In genomic region chr6:136775548-136775947, GRCh38 we compare ENCODE assay signal across 19 cellular contexts. TPM values are rescaled to one million over a fixed set of nuclear protein-coding genes. Genes with fewer than 3 reads are reported as not detected.
DNase-seq lines count a peak whose midpoint lies in the region; ATAC-seq and TF ChIP-seq lines count a peak whose summit lies in the region.
"Had no signal": no experiment of that assay in that cellular context is flagged by ENCODE, and none has a peak within 500 bp of the region (broad histone marks: within the 10 kb centered on the region; RNA-seq: fewer than 3 reads in every experiment).

No MANE protein-coding gene starts in this region.

- 94% methylated on average over 2 of the region's 2 CpGs for WGBS in mesenchymal stem cell

- no peaks in the 10 kb centered on the region for H4K20me1 ChIP-seq in HCT116 (ENCODE audit: insufficient read depth)

- peaks cover 16 to 28% of the 10 kb centered on the region in 2 experiments for H3K4me1 ChIP-seq in HCT116 (ENCODE audit: control insufficient read depth in 1 of 2, insufficient read depth in 2 of 2, low read length in 2 of 2)
- no peaks in the 10 kb centered on the region for H3K4me1 ChIP-seq in mesenchymal stem cell (ENCODE audit: control insufficient read depth, insufficient read depth, low read depth, low read length)

- H4K8ac ChIP-seq in mesenchymal stem cell (ENCODE audit: low read length), result no peak overlapping the region

- H3K79me1 ChIP-seq in mesenchymal stem cell (replicated peaks; ENCODE audit: low read length, poor library complexity, severe bottlenecking), result peaks cover 37% of the 10 kb centered on the region

- ATAC-seq in HCT116, result no peak
- ATAC-seq in activated naive CD8-positive, alpha-beta T cell treated with anti-CD3 and anti-CD28 coated beads, Interleukin-2, amount 50 U/mL, for 24 hours, result no peak
- no peak for ATAC-seq in HG02970 (IDR thresholded peaks at IDR 0.05; ENCODE audit: low FRiP score, unreplicated experiment)
- ATAC-seq: activated CD8-positive, alpha-beta T cell treated with anti-CD3 and anti-CD28 coated beads, Interleukin-2, amount 10 ng/mL, durations not matched to agents 7 days and 5 days; PC-3 had no signal

- no peak overlapping the region for H3K23ac ChIP-seq in mesenchymal stem cell (ENCODE audit: low read length in 2 of 2)

- no peak overlapping the region for H4K91ac ChIP-seq in mesenchymal stem cell (ENCODE audit: low read length)

- H3K27me3 Mint-ChIP-seq in activated naive CD8-positive, alpha-beta T cell treated with anti-CD3 and anti-CD28 coated beads, Interleukin-2, amount 50 U/mL, for 24 hours, result no peaks in the 10 kb centered on the region
- H3K27me3 Mint-ChIP-seq in osteocyte (ENCODE audit: unreplicated experiment), result no peaks in the 10 kb centered on the region
- H3K27me3 Mint-ChIP-seq: dendritic cell treated with granulocyte-macrophage colony-stimulating factor and Interleukin-4, amounts not matched to agents 40 ng/mL and 50 ng/mL, for 4 days had no signal

- DNase-seq in BJ (ENCODE audit: low read depth), result peak; percentile 53
- DNase-seq in HCT116 (ENCODE audit: low read depth, low spot score), result no peak
- DNase-seq in astrocyte of the hippocampus (ENCODE audit: low read depth, low spot score), result peak; percentile 63
- peak; percentile 58 for DNase-seq in mesenchymal stem cell
- no peak for DNase-seq in hepatic stellate cell (ENCODE audit: low spot score)
- DNase-seq in activated naive CD8-positive, alpha-beta T cell treated with anti-CD3 and anti-CD28 coated beads, Interleukin-2, amount 50 U/mL, for 24 hours, result no peak
- DNase-seq in osteocyte (ENCODE audit: extremely low spot score, unreplicated experiment), result no peak
- DNase-seq: activated CD8-positive, alpha-beta T cell treated with anti-CD3 and anti-CD28 coated beads, Interleukin-2, amount 10 ng/mL, durations not matched to agents 7 days and 5 days; activated effector memory CD4-positive, alpha-beta T cell treated with Interleukin-2 at 50 U/mL for 16 hours; C1 segment of cervical spinal cord; KBM-7; NCI-H146; NCI-H446; stimulated activated CD4-positive, alpha-beta T cell treated with anti-CD3 and anti-CD28 coated beads, Interleukin-1b, Interleukin-23, amount 100 ng/mL, for 48 hours had no signal

- peaks cover 4% of the 10 kb centered on the region for H3K9me3 Mint-ChIP-seq in activated naive CD8-positive, alpha-beta T cell treated with anti-CD3 and anti-CD28 coated beads, Interleukin-2, amount 50 U/mL, for 24 hours
- H3K9me3 Mint-ChIP-seq in osteocyte (ENCODE audit: unreplicated experiment), result no peaks in the 10 kb centered on the region
- H3K9me3 Mint-ChIP-seq: dendritic cell treated with granulocyte-macrophage colony-stimulating factor and Interleukin-4, amounts not matched to agents 40 ng/mL and 50 ng/mL, for 4 days had no signal

- no peaks in the 10 kb centered on the region for H3K9me2 ChIP-seq in HCT116 (ENCODE audit: insufficient read depth)

- H3K79me2 ChIP-seq in HCT116 (ENCODE audit: insufficient read depth, low read length), result peaks cover 23% of the 10 kb centered on the region; the same call in 1 of the 2 replicates

- H3K9ac ChIP-seq in HCT116 (ENCODE audit: low read length) (no peak overlapping the region), mesenchymal stem cell (ENCODE audit: low read length) (no peak overlapping the region)

- H3K4ac ChIP-seq in mesenchymal stem cell (ENCODE audit: low read depth in 1 of 2, low read length in 2 of 2), result no peak overlapping the region

- no peak overlapping the region for H2BK5ac ChIP-seq in mesenchymal stem cell (ENCODE audit: low read depth, low read length, poor library complexity, severe bottlenecking)

- peaks cover 52% of the 10 kb centered on the region for H3K4me1 Mint-ChIP-seq in activated naive CD8-positive, alpha-beta T cell treated with anti-CD3 and anti-CD28 coated beads, Interleukin-2, amount 50 U/mL, for 24 hours
- no peaks in the 10 kb centered on the region for H3K4me1 Mint-ChIP-seq in osteocyte (ENCODE audit: unreplicated experiment)

- no peak for TF ChIP-seq POLR2A in HCT116 (IDR thresholded peaks at IDR 0.05; ENCODE audit: borderline replicate concordance, extremely low read depth, insufficient read depth, insufficient read length)

- H2AFZ ChIP-seq in HCT116 (ENCODE audit: low read depth, low read length, poor library complexity, severe bottlenecking) (no peak overlapping the region), mesenchymal stem cell (ENCODE audit: low read depth, low read length) (no peak overlapping the region)

- peak overlapping the region in 1 of 2 experiments; percentile 40 for H3K18ac ChIP-seq in mesenchymal stem cell (ENCODE audit: low read depth in 1 of 2, low read length in 2 of 2)

- no peak overlapping the region for H3K27ac ChIP-seq in HCT116 (ENCODE audit: low read depth, low read length)
- H3K27ac ChIP-seq in mesenchymal stem cell (ENCODE audit: low read length, poor library complexity, severe bottlenecking), result no peak overlapping the region

- H3K27ac Mint-ChIP-seq in activated naive CD8-positive, alpha-beta T cell treated with anti-CD3 and anti-CD28 coated beads, Interleukin-2, amount 50 U/mL, for 24 hours, result no peak overlapping the region
- no peak overlapping the region for H3K27ac Mint-ChIP-seq in osteocyte (ENCODE audit: unreplicated experiment)
- H3K27ac Mint-ChIP-seq: activated CD8-positive, alpha-beta T cell treated with anti-CD3 and anti-CD28 coated beads, Interleukin-2, amount 10 ng/mL, durations not matched to agents 7 days and 5 days had no signal

- H3K9me3 ChIP-seq in HCT116 (ENCODE audit: control insufficient read depth in 1 of 2, insufficient read depth in 1 of 2, low read depth in 1 of 2, low read length in 2 of 2) (no peaks in the 10 kb centered on the region), mesenchymal stem cell (ENCODE audit: control insufficient read depth, low read length) (no peaks in the 10 kb centered on the region)
- H3K9me3 ChIP-seq: ascending aorta, HAP-1 had no signal

- no peak overlapping the region for H2BK15ac ChIP-seq in mesenchymal stem cell (ENCODE audit: low read depth, poor library complexity, severe bottlenecking)

- H2BK120ac ChIP-seq in mesenchymal stem cell (ENCODE audit: low read depth, low read length), result no peak overlapping the region

- BruUV-seq in HCT116 (replicated peaks; lab: Mats Ljungman, UMichigan), result no TSS peak

- H2AK5ac ChIP-seq in mesenchymal stem cell (ENCODE audit: low read length, severe bottlenecking), result no peak overlapping the region

- TF ChIP-seq RAD21 in HCT116 (IDR thresholded peaks at IDR 0.05; ENCODE audit: low read depth), result no peak

- peak overlapping the region; percentile 16; the same call in 1 of the 2 replicates for H3K4me2 ChIP-seq in HCT116 (ENCODE audit: low read length)
- H3K4me2 ChIP-seq in mesenchymal stem cell (ENCODE audit: low read length, poor library complexity, severe bottlenecking), result no peak overlapping the region

- no peak overlapping the region for H2BK12ac ChIP-seq in mesenchymal stem cell (ENCODE audit: low read length in 2 of 2)

- H3K4me3 Mint-ChIP-seq in activated naive CD8-positive, alpha-beta T cell treated with anti-CD3 and anti-CD28 coated beads, Interleukin-2, amount 50 U/mL, for 24 hours, result no peak overlapping the region
- no peak overlapping the region for H3K4me3 Mint-ChIP-seq in osteocyte (ENCODE audit: unreplicated experiment)
- H3K4me3 Mint-ChIP-seq: activated CD8-positive, alpha-beta T cell treated with anti-CD3 and anti-CD28 coated beads, Interleukin-2, amount 10 ng/mL, durations not matched to agents 7 days and 5 days; dendritic cell treated with granulocyte-macrophage colony-stimulating factor and Interleukin-4, amounts not matched to agents 40 ng/mL and 50 ng/mL, for 4 days had no signal

- H3K4me3 ChIP-seq in BJ (ENCODE audit: low read depth, low read length) (no peak overlapping the region), HCT116 (replicated peaks in 1 of 2; ENCODE audit: low read depth in 1 of 2, low read length in 2 of 2) (no peak overlapping the region), mesenchymal stem cell (ENCODE audit: insufficient read depth in 1 of 2, low read depth in 1 of 2, low read length in 2 of 2) (no peak overlapping the region)
- H3K4me3 ChIP-seq: ascending aorta, HAP-1 had no signal

- intact Hi-C loops in HCT116 (cut with micrococcal nuclease), result no loop called here

- peaks cover 1% of the 10 kb centered on the region for H3K36me3 Mint-ChIP-seq in activated naive CD8-positive, alpha-beta T cell treated with anti-CD3 and anti-CD28 coated beads, Interleukin-2, amount 50 U/mL, for 24 hours (ENCODE audit: low read depth)
- no peaks in the 10 kb centered on the region for H3K36me3 Mint-ChIP-seq in osteocyte (ENCODE audit: unreplicated experiment)

- no peak for TF ChIP-seq CTCF in BJ (IDR thresholded peaks at IDR 0.05; ENCODE audit: insufficient read depth, low read depth, low read length)
- TF ChIP-seq CTCF in HCT116 (IDR thresholded peaks at IDR 0.05 in 2 of 3, conservative IDR thresholded peaks at IDR 0.05 in 1 of 3; ENCODE audit: borderline replicate concordance in 1 of 3, insufficient read depth in 1 of 3, low read depth in 2 of 3, low read length in 2 of 3), result no peak
- TF ChIP-seq CTCF in osteocyte (IDR thresholded peaks at IDR 0.05), result no peak

- H3K14ac ChIP-seq in mesenchymal stem cell (ENCODE audit: low read length in 2 of 2), result no peak overlapping the region

- POLR2A ChIA-PET in BJ (lab: Charles Lee), result no interaction called here
- POLR2A ChIA-PET in HCT116 (lab: Charles Lee), result no interaction called here

- H3K27me3 ChIP-seq in BJ (ENCODE audit: control insufficient read depth, insufficient read depth, low read length) (no peaks in the 10 kb centered on the region), HCT116 (ENCODE audit: insufficient read depth, low read length) (no peaks in the 10 kb centered on the region), mesenchymal stem cell (ENCODE audit: control insufficient read depth in 1 of 2, insufficient read depth in 1 of 2, low read length in 2 of 2) (no peaks in the 10 kb centered on the region)
- H3K27me3 ChIP-seq: ascending aorta had no signal

- RAD21 ChIA-PET in HCT116 (lab: Charles Lee; ENCODE audit: low non-redundant PET in 1 of 2, low total read pairs in 2 of 2, uncharacterized antibody in 2 of 2, unreplicated experiment in 2 of 2), result no interaction called here

- H3K36me3 ChIP-seq in BJ (ENCODE audit: control insufficient read depth, insufficient read depth, low read length), result no peaks in the 10 kb centered on the region
- H3K36me3 ChIP-seq in HCT116 (ENCODE audit: control insufficient read depth in 1 of 2, insufficient read depth in 2 of 2, low read length in 2 of 2), result no peaks in the 10 kb centered on the region
- H3K36me3 ChIP-seq in mesenchymal stem cell (ENCODE audit: control insufficient read depth in 1 of 2, insufficient read depth in 2 of 2, low read depth in 1 of 2, low read length in 2 of 2), result no peaks in the 10 kb centered on the region
- H3K36me3 ChIP-seq: ascending aorta, HAP-1 had no signal

- CTCF ChIA-PET in BJ (lab: Yijun Ruan, JAX), result interaction anchor here (0.5 to 1.6 kb wide), 3 partner anchors 16 to 196 kb away, joined by 3 to 7 read pairs (median 3); partner anchors contain the start of gene MAP3K5
- CTCF ChIA-PET in HCT116 (lab: Charles Lee), result interaction anchor here (1.4 to 2.5 kb wide), 2 partner anchors 17 to 132 kb away, joined by 5 to 10 read pairs; partner anchors contain the start of gene MAP3K5

RNA-seq across cellular contexts. Expression of gene MAP3K5, which starts 16.7 kb away (rescaled TPM):
- polyA plus RNA-seq in BJ (2011; rRNA removed), result 2.2 and 2.5 TPM in 2 replicates
- polyA minus RNA-seq in BJ (2011; rRNA and poly(A)+ RNA removed), result 2.4 and 2.6 TPM in 2 replicates
- total RNA-seq in HCT116 (2021; ENCODE audit: unreplicated experiment), result 11.8 TPM
- 5.0 and 5.8 TPM in 2 replicates for polyA plus RNA-seq in HCT116 (2012)
- 9.8 TPM for polyA plus RNA-seq in mesenchymal stem cell (2013, experiment 1 of 2)
- polyA plus RNA-seq in mesenchymal stem cell (2013, experiment 2 of 2), result 10.1 TPM
- total RNA-seq in osteocyte, result 1.3 and 1.6 TPM in 2 replicates

RNA-seq across cellular contexts. Expression of gene PEX7, which starts 46.8 kb away (rescaled TPM):
- 5.6 and 8.5 TPM in 2 replicates for polyA plus RNA-seq in BJ (2011; rRNA removed)
- 1.2 and 2.8 TPM in 2 replicates for polyA minus RNA-seq in BJ (2011; rRNA and poly(A)+ RNA removed)
- 8.1 TPM for total RNA-seq in HCT116 (2021; ENCODE audit: unreplicated experiment)
- polyA plus RNA-seq in HCT116 (2012), result 7.7 and 8.8 TPM in 2 replicates
- polyA plus RNA-seq in mesenchymal stem cell (2013, experiment 1 of 2), result 6.2 TPM
- 5.8 TPM for polyA plus RNA-seq in mesenchymal stem cell (2013, experiment 2 of 2)
- 5.2 and 6.3 TPM in 2 replicates for total RNA-seq in osteocyte

Comparison
In these comparisons a context has a peak if more than half of its experiments do, and no peak if none do; other contexts are left out.
1. DNase-seq: peak in BJ (single experiment), astrocyte of the hippocampus (single experiment) and mesenchymal stem cell (single experiment); none in HCT116 (single experiment), hepatic stellate cell (single experiment), activated naive CD8-positive, alpha-beta T cell treated with anti-CD3 and anti-CD28 coated beads, Interleukin-2, amount 50 U/mL, for 24 hours (single experiment) and osteocyte (single experiment).